8 cellular contexts compared by ENCODE assay signal in the genomic region with DNA sequence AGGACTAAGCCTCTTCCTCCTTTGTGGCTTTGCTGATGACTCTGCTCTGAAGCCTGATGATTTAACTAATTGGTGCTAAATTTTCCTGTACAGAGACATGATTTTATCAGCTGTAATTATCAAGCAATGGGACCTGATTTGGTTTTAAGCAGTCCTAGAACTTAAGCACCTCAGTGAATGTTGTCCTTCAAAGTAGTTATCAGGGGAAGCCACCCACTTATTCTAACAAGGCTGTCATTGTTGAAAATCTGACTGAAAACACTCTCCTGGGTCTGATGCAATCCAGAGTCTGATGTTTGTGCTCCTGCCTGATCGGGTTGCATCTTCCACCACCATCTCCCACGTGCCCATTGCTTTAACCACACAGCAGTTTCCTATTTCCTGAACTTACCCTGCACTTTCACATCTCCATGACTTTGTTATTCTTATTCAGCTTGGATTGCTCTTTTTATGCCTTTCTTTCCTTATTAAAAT. TPM values are rescaled to one million over a fixed set of nuclear protein-coding genes. Genes with fewer than 3 reads are reported as not detected.
DNase-seq lines count a peak whose midpoint lies in the region; ATAC-seq and TF ChIP-seq lines count a peak whose summit lies in the region.

No MANE protein-coding gene starts in this region.

- H3K36me3 Mint-ChIP-seq in HFFc6 (ENCODE audit: low read depth) = no peaks in the 10 kb centered on the region
- H3K36me3 Mint-ChIP-seq in central memory CD8-positive, alpha-beta T cell (ENCODE audit: insufficient read depth) = peaks cover 7% of the 10 kb centered on the region

- no peak for TF ChIP-seq CTCF in HFFc6 (IDR thresholded peaks at IDR 0.05)

- H3K4me3 ChIP-seq in SJCRH30 = no peak overlapping the region

- H3K36me3 ChIP-seq in SJCRH30 = no peaks in the 10 kb centered on the region

- peaks cover 3% of the 10 kb centered on the region; the same call in 1 of the 2 replicates for H3K27me3 Mint-ChIP-seq in HFFc6 (ENCODE audit: insufficient read depth)
- H3K27me3 Mint-ChIP-seq in central memory CD8-positive, alpha-beta T cell = no peaks in the 10 kb centered on the region

- H3K27me3 ChIP-seq in SJCRH30 = no peaks in the 10 kb centered on the region

- H3K4me1 ChIP-seq in SJCRH30 = peaks cover 18% of the 10 kb centered on the region

- no peaks in the 10 kb centered on the region for H3K9me3 Mint-ChIP-seq in HFFc6
- no peaks in the 10 kb centered on the region for H3K9me3 Mint-ChIP-seq in central memory CD8-positive, alpha-beta T cell

- ATAC-seq in central memory CD8-positive, alpha-beta T cell (replicated peaks; ENCODE audit: extremely low read depth, poor library complexity, severe bottlenecking) = no peak
- ATAC-seq in HG03139 (IDR thresholded peaks at IDR 0.05; ENCODE audit: unreplicated experiment) = no peak

- DNase-seq in ELR (ENCODE audit: low read depth) = peak; percentile 73
- peak; percentile 54 for DNase-seq in HFFc6
- peak; percentile 38 to 79 for DNase-seq in SJCRH30
- DNase-seq in central memory CD8-positive, alpha-beta T cell (ENCODE audit: low spot score in 2 of 2) = no peak
- DNase-seq in renal cortical epithelial cell (ENCODE audit: low read depth) = peak; percentile 84
- no peak for DNase-seq in mesenteric fat pad (ENCODE audit: low spot score)
- DNase-seq in NCI-H446 (lab: John Stamatoyannopoulos, UW) = no peak

- peak overlapping the region; percentile 1; the same call in 1 of the 2 replicates for H3K4me3 Mint-ChIP-seq in HFFc6
- peak overlapping the region; percentile 45 for H3K4me3 Mint-ChIP-seq in central memory CD8-positive, alpha-beta T cell

- H3K4me1 Mint-ChIP-seq in HFFc6 (ENCODE audit: low read depth) = peaks cover 37% of the 10 kb centered on the region
- H3K4me1 Mint-ChIP-seq in central memory CD8-positive, alpha-beta T cell = peaks cover 49% of the 10 kb centered on the region

- H3K9me3 ChIP-seq in SJCRH30 (replicated peaks) = no peaks in the 10 kb centered on the region

- no peak overlapping the region for H3K27ac ChIP-seq in SJCRH30

- peak overlapping the region; percentile 41; the same call in 1 of the 2 replicates for H3K27ac Mint-ChIP-seq in HFFc6
- peak overlapping the region; percentile 80 for H3K27ac Mint-ChIP-seq in central memory CD8-positive, alpha-beta T cell (ENCODE audit: low read depth)

RNA-seq across cellular contexts. Expression of gene S1PR1, which starts 54.8 kb away (rescaled TPM):
- 10 to 100 TPM in 2 of 6 experiments, 1 to 10 TPM in 4; 6.0 to 10.2 (median 8.9) TPM for total RNA-seq in HFFc6 (2021; fragmentation: NEBNext Ultra II Directional; extraction: Animal tissue kit (Norgen Biotek cat#: 25700))
- total RNA-seq in SJCRH30 (2014; rRNA removed; shearing (Covaris generic)) = 21.6 and 22.4 TPM in 2 replicates
- total RNA-seq in renal cortical epithelial cell (6.8 and 8.2 TPM in 2 replicates), mesenteric fat pad (118 TPM)

Comparison
In these comparisons a context has a peak if more than half of its experiments do, and no peak if none do; other contexts are left out.
1. DNase-seq: peak in ELR (single experiment), HFFc6 (single experiment), SJCRH30 (2 of 2) and renal cortical epithelial cell (single experiment); none in central memory CD8-positive, alpha-beta T cell (0 of 2), mesenteric fat pad (single experiment) and NCI-H446 (0 of 2).